23 cellular contexts compared by ENCODE assay signal in genomic region chrX:108310511-108310910, GRCh38.
DNase-seq lines count a peak whose midpoint lies in the region; ATAC-seq and TF ChIP-seq lines count a peak whose summit lies in the region.
"Had no signal": no experiment of that assay in that cellular context is flagged by ENCODE, and none has a peak within 500 bp of the region (broad histone marks: within the 10 kb centered on the region; RNA-seq: fewer than 3 reads in every experiment).

No MANE protein-coding gene starts in this region.

- H3K4me3 Mint-ChIP-seq in nephron progenitor cell = no peak overlapping the region
- H3K4me3 Mint-ChIP-seq in activated T-cell treated with anti-CD3 and anti-CD28 coated beads, Interleukin-2, amount 50 U/mL, for 4 hours = no peak overlapping the region
- H3K4me3 Mint-ChIP-seq: B cell, CD14-positive monocyte had no signal

- no peak for ATAC-seq in activated T-cell treated with anti-CD3 and anti-CD28 coated beads, Interleukin-2, amount 50 U/mL, for 4 hours
- ATAC-seq in HG03354 (IDR thresholded peaks at IDR 0.05; ENCODE audit: poor library complexity, severe bottlenecking, unreplicated experiment) (no peak), HG02678 (IDR thresholded peaks at IDR 0.05; ENCODE audit: unreplicated experiment) (no peak)
- ATAC-seq: SK-N-SH treated with all-trans-retinoic acid at 6 μM for 48 hours had no signal

- no peaks in the 10 kb centered on the region for H3K27me3 Mint-ChIP-seq in nephron progenitor cell (ENCODE audit: low read depth, poor library complexity)
- H3K27me3 Mint-ChIP-seq in activated T-cell treated with anti-CD3 and anti-CD28 coated beads, Interleukin-2, amount 50 U/mL, for 4 hours (ENCODE audit: low read depth) = no peaks in the 10 kb centered on the region
- H3K27me3 Mint-ChIP-seq: B cell had no signal

- H3K27ac Mint-ChIP-seq in nephron progenitor cell = peak overlapping the region; percentile 54
- H3K27ac Mint-ChIP-seq: B cell, CD14-positive monocyte had no signal

- H3K27me3 ChIP-seq in brain microvascular endothelial cell (replicated peaks) = no peaks in the 10 kb centered on the region
- H3K27me3 ChIP-seq: MG63 had no signal

- TF ChIP-seq CTCF in brain microvascular endothelial cell (IDR thresholded peaks at IDR 0.05; ENCODE audit: low read depth, low read length, missing control alignments) (no peak), fibroblast of villous mesenchyme (IDR thresholded peaks at IDR 0.05; ENCODE audit: insufficient read depth, low read depth, low read length) (no peak), nephron progenitor cell (IDR thresholded peaks at IDR 0.05) (no peak)

- H3K36me3 Mint-ChIP-seq in nephron progenitor cell (ENCODE audit: low read depth) = peaks cover 14% of the 10 kb centered on the region
- H3K36me3 Mint-ChIP-seq in activated T-cell treated with anti-CD3 and anti-CD28 coated beads, Interleukin-2, amount 50 U/mL, for 4 hours (ENCODE audit: insufficient read depth) = no peaks in the 10 kb centered on the region
- H3K36me3 Mint-ChIP-seq: CD14-positive monocyte had no signal

- H3K4me3 ChIP-seq in brain microvascular endothelial cell (ENCODE audit: low read depth, low read length) (no peak overlapping the region), fibroblast of villous mesenchyme (ENCODE audit: low read depth, low read length) (no peak overlapping the region)
- H3K4me3 ChIP-seq: GM23248, HAP-1, MG63 had no signal

- in situ Hi-C loops in brain microvascular endothelial cell (cut with HindIII; ENCODE audit: low pct_ligation_motif_present, low sequenced_read_pairs) = no loop called here

- peaks cover 48% of the 10 kb centered on the region for H3K4me1 Mint-ChIP-seq in nephron progenitor cell
- H3K4me1 Mint-ChIP-seq in activated T-cell treated with anti-CD3 and anti-CD28 coated beads, Interleukin-2, amount 50 U/mL, for 4 hours (ENCODE audit: low read depth) = no peaks in the 10 kb centered on the region
- H3K4me1 Mint-ChIP-seq: B cell, CD14-positive monocyte had no signal

- no peaks in the 10 kb centered on the region for H3K36me3 ChIP-seq in brain microvascular endothelial cell (replicated peaks)
- H3K36me3 ChIP-seq: HAP-1, MG63 had no signal

- peak overlapping the region; percentile 98 for H3K27ac ChIP-seq in brain microvascular endothelial cell
- H3K27ac ChIP-seq: GM23248, RWPE1 had no signal

- no peaks in the 10 kb centered on the region for H3K9me3 Mint-ChIP-seq in nephron progenitor cell
- H3K9me3 Mint-ChIP-seq in activated T-cell treated with anti-CD3 and anti-CD28 coated beads, Interleukin-2, amount 50 U/mL, for 4 hours = no peaks in the 10 kb centered on the region
- H3K9me3 Mint-ChIP-seq: CD14-positive monocyte had no signal

- DNase-seq in H4 (ENCODE audit: low spot score) (peak; percentile 13), brain microvascular endothelial cell (no peak), fibroblast of villous mesenchyme (ENCODE audit: low read depth) (peak; percentile 42), nephron progenitor cell (no peak), EL (no peak)
- DNase-seq in activated T-cell treated with anti-CD3 and anti-CD28 coated beads, Interleukin-2, amount 50 U/mL, for 4 hours = no peak
- DNase-seq: DMS53, GF-D8, GM23248, MG63, NCI-H1436, NCI-H187 treated with DMSO at 0.1 percent for 48 hours, NCI-H2107, NCI-H510A treated with DMSO at 0.1 percent for 48 hours, NCI-H748 treated with DMSO at 0.1 percent for 48 hours, SIG-M5 had no signal

Comparison
In these comparisons a context has a peak if more than half of its experiments do, and no peak if none do; other contexts are left out.
1. DNase-seq: peak in H4 (single experiment) and fibroblast of villous mesenchyme (single experiment); none in brain microvascular endothelial cell (single experiment), nephron progenitor cell (single experiment), EL (single experiment) and activated T-cell treated with anti-CD3 and anti-CD28 coated beads, Interleukin-2, amount 50 U/mL, for 4 hours (single experiment).